ENCODE assay signal across 14 cellular contexts in the genomic region with DNA sequence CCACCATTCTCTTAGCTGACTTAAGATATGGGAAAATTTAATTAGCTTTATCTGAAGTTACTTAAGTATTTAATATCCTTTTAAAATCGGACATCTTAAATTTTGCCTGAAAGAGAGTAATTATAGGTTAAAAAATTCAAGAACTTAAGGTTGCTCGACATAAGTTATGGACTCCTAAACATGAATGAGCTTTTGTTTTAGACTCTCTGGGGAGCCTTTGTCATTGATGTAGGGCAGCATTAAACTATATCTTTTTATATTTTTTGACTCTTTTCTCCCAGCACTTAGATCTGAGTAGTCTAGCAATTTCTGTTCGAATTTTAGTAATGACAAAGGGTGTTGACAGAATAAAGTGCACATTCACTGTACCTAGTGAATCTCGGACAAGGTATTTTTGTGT. TPM values are rescaled to one million over a fixed set of nuclear protein-coding genes. Genes with fewer than 3 reads are reported as not detected.
DNase-seq lines count a peak whose midpoint lies in the region; ATAC-seq and TF ChIP-seq lines count a peak whose summit lies in the region.
"Had no signal": no experiment of that assay in that cellular context is flagged by ENCODE, and none has a peak within 500 bp of the region (broad histone marks: within the 10 kb centered on the region; RNA-seq: fewer than 3 reads in every experiment).

No MANE protein-coding gene starts in this region.

- POLR2A ChIA-PET in PC-9 (lab: Charles Lee; ENCODE audit: unreplicated experiment): no interaction called here

- H3K27ac ChIP-seq in GM23338 (ENCODE audit: low read depth) (peak overlapping the region; percentile 2), PC-9 (no peak overlapping the region), SJCRH30 (no peak overlapping the region)
- H3K27ac ChIP-seq: pancreas had no signal

- H2AFZ ChIP-seq in GM23338 (no peak overlapping the region), PC-9 (no peak overlapping the region)

- H3K27me3 ChIP-seq in GM23338 (ENCODE audit: insufficient read depth) (no peaks in the 10 kb centered on the region), PC-9 (ENCODE audit: insufficient read depth, low read depth) (no peaks in the 10 kb centered on the region), endocrine pancreas (ENCODE audit: control insufficient read depth, insufficient read depth, low read length) (no peaks in the 10 kb centered on the region), SJCRH30 (no peaks in the 10 kb centered on the region)
- H3K27me3 ChIP-seq: pancreas had no signal

- no peaks in the 10 kb centered on the region for H3K36me3 ChIP-seq in GM23338 (ENCODE audit: insufficient read depth)
- H3K36me3 ChIP-seq in PC-9 (ENCODE audit: low read depth): 0 out of 2 replicates have a peak, but pooled peaks cover 3% of the 10 kb centered on the region
- no peaks in the 10 kb centered on the region for H3K36me3 ChIP-seq in endocrine pancreas (ENCODE audit: control insufficient read depth, insufficient read depth, low read length)
- no peaks in the 10 kb centered on the region for H3K36me3 ChIP-seq in SJCRH30
- H3K36me3 ChIP-seq: BE2C, pancreas had no signal

- peaks cover 49% of the 10 kb centered on the region for H3K4me1 Mint-ChIP-seq in GM23338

- no peak for TF ChIP-seq CTCF in GM23338 (conservative IDR thresholded peaks at IDR 0.05; ENCODE audit: low read depth in 2 of 2)
- TF ChIP-seq CTCF in PC-9 (conservative IDR thresholded peaks at IDR 0.05): no peak

- H3K4me1 ChIP-seq in GM23338 (ENCODE audit: insufficient read depth): peaks cover 51% of the 10 kb centered on the region
- H3K4me1 ChIP-seq in PC-9 (replicated peaks; ENCODE audit: insufficient read depth): peaks cover 25% of the 10 kb centered on the region
- H3K4me1 ChIP-seq in endocrine pancreas (ENCODE audit: control insufficient read depth, insufficient read depth, low read length): peaks cover 17% of the 10 kb centered on the region
- no peaks in the 10 kb centered on the region; the same call in 1 of the 2 replicates for H3K4me1 ChIP-seq in SJCRH30
- H3K4me1 ChIP-seq: BE2C had no signal

- H3K4me3 ChIP-seq in GM23338 (peak overlapping the region; percentile 65), PC-9 (peak overlapping the region; percentile 61; the same call in 1 of the 2 replicates), endocrine pancreas (ENCODE audit: control insufficient read depth, insufficient read depth, low read length) (peak overlapping the region; percentile 87), SJCRH30 (no peak overlapping the region)

- intact Hi-C loops in PC-9 (cut with micrococcal nuclease; ENCODE audit: unreplicated experiment): no loop called here

- H3K9ac ChIP-seq in endocrine pancreas (ENCODE audit: control insufficient read depth, insufficient read depth, low read length): no peak overlapping the region

- no peak for DNase-seq in GM23338 (ENCODE audit: low spot score)
- no peak for DNase-seq in PC-9
- DNase-seq in pons (ENCODE audit: low spot score): peak; percentile 73
- DNase-seq in SJCRH30: no peak
- DNase-seq in activated CD8-positive, alpha-beta memory T cell treated with anti-CD3 and anti-CD28 coated beads, Interleukin-2, amount 50 U/mL, for 48 hours: no peak
- DNase-seq in NCI-H187 treated with DMSO at 0.1 percent for 48 hours (lab: John Stamatoyannopoulos, UW): no peak
- DNase-seq: activated CD4-positive, alpha-beta T cell treated with anti-CD3 and anti-CD28 coated beads for 1 hour; activated T-cell treated with anti-CD3 and anti-CD28 coated beads, Interleukin-2, amount 50 U/mL, for 4 hours; BE2C; DMS79; NCI-H82; pancreas had no signal

- CTCF ChIA-PET in PC-9 (lab: Charles Lee): no interaction called here

- H3F3A ChIP-seq in GM23338 (replicated peaks; ENCODE audit: low read depth) (no peaks in the 10 kb centered on the region), PC-9 (ENCODE audit: insufficient read depth, low read depth) (peaks cover 9% of the 10 kb centered on the region; the same call in 1 of the 2 replicates)

- no peaks in the 10 kb centered on the region for H3K9me2 ChIP-seq in GM23338 (ENCODE audit: insufficient read depth)
- H3K9me2 ChIP-seq in PC-9 (ENCODE audit: insufficient read depth): no peaks in the 10 kb centered on the region

- ATAC-seq in GM23338: no peak
- ATAC-seq: activated T-cell treated with anti-CD3 and anti-CD28 coated beads, Interleukin-2, amount 50 U/mL, for 4 hours; pancreas had no signal

- H3K9me3 ChIP-seq in PC-9 (ENCODE audit: insufficient read depth, low read depth) (no peaks in the 10 kb centered on the region), endocrine pancreas (ENCODE audit: control insufficient read depth, low read length) (no peaks in the 10 kb centered on the region), SJCRH30 (replicated peaks) (no peaks in the 10 kb centered on the region)
- H3K9me3 ChIP-seq: BE2C, pancreas had no signal

- H3K4me2 ChIP-seq in GM23338: peak overlapping the region; percentile 82
- H3K4me2 ChIP-seq in PC-9: peak overlapping the region; percentile 86

- H3K79me2 ChIP-seq in GM23338 (replicated peaks; ENCODE audit: insufficient read depth) (peaks cover 82% of the 10 kb centered on the region), PC-9 (ENCODE audit: low read depth) (peaks cover 81% of the 10 kb centered on the region)

- H3K27me3 Mint-ChIP-seq in GM23338 (ENCODE audit: insufficient read depth, low read depth, poor library complexity): peaks cover 6% of the 10 kb centered on the region
- H3K27me3 Mint-ChIP-seq: memory B cell had no signal

- H3K27ac Mint-ChIP-seq in GM23338: peak overlapping the region; percentile 76
- H3K27ac Mint-ChIP-seq: memory B cell had no signal

- H4K20me1 ChIP-seq in GM23338 (replicated peaks; ENCODE audit: insufficient read depth) (peaks cover 41% of the 10 kb centered on the region), PC-9 (ENCODE audit: insufficient read depth) (no peaks in the 10 kb centered on the region)

- H3K4me3 Mint-ChIP-seq in GM23338: peak overlapping the region; percentile 96
- H3K4me3 Mint-ChIP-seq: activated T-cell treated with anti-CD3 and anti-CD28 coated beads, Interleukin-2, amount 50 U/mL, for 4 hours; memory B cell had no signal

- H3K36me3 Mint-ChIP-seq in GM23338 (ENCODE audit: low read depth): peaks cover 28% of the 10 kb centered on the region
- H3K36me3 Mint-ChIP-seq: memory B cell had no signal

- BruUV-seq in PC-9 (replicated peaks; lab: Mats Ljungman, UMichigan): no TSS peak

- peaks cover 6% of the 10 kb centered on the region; the same call in 1 of the 3 replicates for H3K9me3 Mint-ChIP-seq in GM23338
- H3K9me3 Mint-ChIP-seq: activated T-cell treated with anti-CD3 and anti-CD28 coated beads, Interleukin-2, amount 50 U/mL, for 4 hours; memory B cell had no signal

TF ChIP-seq in GM23338, 12 proteins besides CTCF, POLR2A, EP300 and RAD21 (continues in another document):
- TF ChIP-seq NANOG (IDR thresholded peaks at IDR 0.05; ENCODE audit: borderline replicate concordance) (no peak), JUNB (IDR thresholded peaks at IDR 0.05; ENCODE audit: unreplicated experiment) (no peak), ZNF331 (CRISPR knock-in tag; IDR thresholded peaks at IDR 0.05; ENCODE audit: low read depth) (no peak), CREB1 (CRISPR knock-in tag; IDR thresholded peaks at IDR 0.05; ENCODE audit: low read depth) (no peak), EZH2phosphoT487 (IDR thresholded peaks at IDR 0.05; ENCODE audit: unreplicated experiment) (no peak)

RNA-seq across cellular contexts. Expression of gene PHLPP1, which starts 4.7 kb away (rescaled TPM):
- 72.5 and 73.6 TPM in 2 replicates for total RNA-seq in GM23338 (2014; rRNA removed; shearing (Covaris generic))
- polyA plus RNA-seq in GM23338 (2016; fragmentation: Nextera tagmentation; extraction: Ambion mirVana): 15.7 and 16.3 TPM in 2 replicates
- total RNA-seq in PC-9 (2021): 21.1 and 21.3 TPM in 2 replicates
- 8.0 and 10.9 TPM in 2 replicates for total RNA-seq in SJCRH30 (2014; rRNA removed; shearing (Covaris generic))
